8 cellular contexts compared by ENCODE assay signal in the genomic region with DNA sequence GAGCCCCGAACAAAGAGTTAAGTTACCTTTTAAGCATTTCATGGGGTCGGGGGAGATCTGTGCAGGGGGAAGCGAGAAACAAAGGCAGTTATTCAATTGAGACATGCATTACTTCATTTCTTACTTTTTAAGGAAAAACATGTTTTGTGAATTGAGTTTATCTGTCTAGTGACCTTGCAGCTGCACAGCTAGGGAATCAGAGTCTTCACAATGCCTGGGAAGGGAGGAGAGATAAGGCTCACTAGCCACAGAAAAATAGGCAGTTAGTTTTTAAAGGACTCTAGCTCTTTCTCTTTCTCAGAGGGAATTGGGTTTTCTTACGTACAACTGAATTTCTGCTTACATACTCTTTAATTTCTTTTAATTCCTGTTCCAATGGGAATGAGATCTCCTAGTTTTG.
"Had no signal": no experiment of that assay in that cellular context is flagged by ENCODE, and none has a peak within 500 bp of the region (broad histone marks: within the 10 kb centered on the region; RNA-seq: fewer than 3 reads in every experiment).

No MANE protein-coding gene starts in this region.

- H3K27ac ChIP-seq: GM23248, HL-60 had no signal

- H3K9ac ChIP-seq: GM23248 had no signal

- H2AFZ ChIP-seq: GM23248 had no signal

- H3K36me3 ChIP-seq: HAP-1 had no signal

- DNase-seq: GM23248, GOT3, H7, HFFc6 had no signal

- ATAC-seq: HCT116, HepG2 had no signal

- H3K4me3 ChIP-seq: GM23248, HAP-1 had no signal

- H3K9me3 ChIP-seq: HAP-1 had no signal

- H3K4me1 ChIP-seq: HAP-1 had no signal

- FAIRE-seq: HepG2 had no signal
